Comparison of ENCODE assay signal across 11 cellular contexts in the genomic region with DNA sequence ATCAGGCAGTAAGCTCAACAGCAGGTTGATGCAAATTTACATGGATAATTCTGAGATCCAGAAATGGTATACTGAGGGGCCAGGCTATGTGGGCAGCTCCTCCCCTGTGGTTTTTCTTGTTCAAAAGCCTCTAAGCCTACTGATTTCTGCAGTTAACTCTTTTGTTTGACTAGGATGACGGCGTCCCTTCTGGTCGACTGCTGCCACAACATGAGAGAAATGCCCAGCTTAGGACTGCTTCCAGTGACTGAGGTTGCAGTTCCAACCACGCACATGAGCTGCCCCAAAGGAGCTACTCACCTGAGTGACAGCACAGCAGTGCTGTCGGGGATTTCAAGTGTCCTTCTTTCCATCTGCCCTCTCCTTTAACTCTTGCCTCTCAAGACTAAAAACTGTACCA.
A peak's percentile ranks its signal among the peaks of the same experiment; 100 is the strongest.
DNase-seq lines count a peak whose midpoint lies in the region; ATAC-seq, FAIRE-seq and TF ChIP-seq lines count a peak whose summit lies in the region.
"Had no signal": no experiment of that assay in that cellular context is flagged by ENCODE, and none has a peak within 500 bp of the region (broad histone marks: within the 10 kb centered on the region; RNA-seq: fewer than 3 reads in every experiment).

No MANE protein-coding gene starts in this region.

- H3K27ac Mint-ChIP-seq in MCF 10A (ENCODE audit: low read depth, unreplicated experiment) (no peak overlapping the region), CD14-positive monocyte (no peak overlapping the region)

- H3K79me2 ChIP-seq in mammary epithelial cell (ENCODE audit: insufficient read depth, low read length) = no peaks in the 10 kb centered on the region
- no peaks in the 10 kb centered on the region for H3K79me2 ChIP-seq in PC-9 (ENCODE audit: low read depth)

- BruUV-seq in mammary epithelial cell (replicated peaks; lab: Mats Ljungman, UMichigan) = no TSS peak
- BruUV-seq in MCF 10A (replicated peaks; lab: Mats Ljungman, UMichigan) = no TSS peak
- no TSS peak for BruUV-seq in PC-9 (replicated peaks; lab: Mats Ljungman, UMichigan)

- H3K9ac ChIP-seq in mammary epithelial cell (ENCODE audit: insufficient read depth, low read length) = no peak overlapping the region

- H3K9me3 ChIP-seq in mammary epithelial cell (replicated peaks; ENCODE audit: insufficient read depth, low read length) (no peaks in the 10 kb centered on the region), PC-9 (ENCODE audit: insufficient read depth, low read depth) (no peaks in the 10 kb centered on the region)
- H3K9me3 ChIP-seq: suprapubic skin had no signal

- H3K9me3 Mint-ChIP-seq in MCF 10A (ENCODE audit: unreplicated experiment) = peaks cover 4% of the 10 kb centered on the region
- no peaks in the 10 kb centered on the region for H3K9me3 Mint-ChIP-seq in CD14-positive monocyte

- in situ Hi-C loops in mammary epithelial cell (cut with MboI; ENCODE audit: low sequenced_read_pairs in 2 of 2) = no loop called here

- no peaks in the 10 kb centered on the region for H3K4me1 Mint-ChIP-seq in MCF 10A (ENCODE audit: insufficient read depth, unreplicated experiment)
- no peaks in the 10 kb centered on the region for H3K4me1 Mint-ChIP-seq in CD14-positive monocyte

- H3K4me3 Mint-ChIP-seq in MCF 10A (ENCODE audit: unreplicated experiment) = no peak overlapping the region
- no peak overlapping the region for H3K4me3 Mint-ChIP-seq in CD14-positive monocyte

- H3K36me3 ChIP-seq in mammary epithelial cell (ENCODE audit: insufficient read depth, low read length) (no peaks in the 10 kb centered on the region), PC-9 (ENCODE audit: low read depth) (no peaks in the 10 kb centered on the region)
- H3K36me3 ChIP-seq: suprapubic skin had no signal

- H2AFZ ChIP-seq in mammary epithelial cell (ENCODE audit: low read depth, low read length) (no peak overlapping the region), PC-9 (no peak overlapping the region)

- ATAC-seq in GM21423 (IDR thresholded peaks at IDR 0.05; ENCODE audit: unreplicated experiment) = no peak

- 0 out of 2 replicates have a peak, but pooled peaks cover 4% of the 10 kb centered on the region for H3K9me2 ChIP-seq in PC-9 (ENCODE audit: insufficient read depth)

- CTCF ChIA-PET in mammary epithelial cell (lab: Charles Lee; ENCODE audit: low non-redundant PET) (no interaction called here), MCF 10A (lab: Yijun Ruan, JAX) (interaction anchor here (0.7 to 0.9 kb wide), 2 partner anchors 19 to 183 kb away, joined by 3 read pairs; no protein-coding TSS in a partner anchor), PC-9 (lab: Charles Lee) (interaction anchor here (0.7 kb wide), 1 partner anchor 355 kb away, joined by 3 read pairs; no protein-coding TSS in a partner anchor)

- WGBS in mammary epithelial cell (ENCODE audit: low coverage, missing lambda C conversion rate) = 75% methylated on average over 5 of the region's 5 CpGs

- H3K4me1 ChIP-seq in mammary epithelial cell (ENCODE audit: insufficient read depth, low read length) (peaks cover 4% of the 10 kb centered on the region), PC-9 (replicated peaks; ENCODE audit: insufficient read depth) (no peaks in the 10 kb centered on the region)
- H3K4me1 ChIP-seq: suprapubic skin had no signal

- no peaks in the 10 kb centered on the region for H3K36me3 Mint-ChIP-seq in MCF 10A (ENCODE audit: insufficient read depth, unreplicated experiment)
- H3K36me3 Mint-ChIP-seq in CD14-positive monocyte = no peaks in the 10 kb centered on the region

- intact Hi-C loops in mammary epithelial cell (cut with micrococcal nuclease) = no loop called here
- intact Hi-C loops in MCF 10A (cut with micrococcal nuclease) = no loop called here
- intact Hi-C loops in PC-9 (cut with micrococcal nuclease; ENCODE audit: unreplicated experiment) = no loop called here
- intact Hi-C loops in CD14-positive monocyte (cut with micrococcal nuclease) = no loop called here

- no peak overlapping the region for H3K27ac ChIP-seq in mammary epithelial cell (ENCODE audit: insufficient read depth, low read depth, low read length)
- H3K27ac ChIP-seq in PC-9 = no peak overlapping the region
- H3K27ac ChIP-seq: suprapubic skin had no signal

- DNase-seq in mammary epithelial cell (peak; percentile 25), MCF 10A (ENCODE audit: unreplicated experiment) (no peak), PC-9 (no peak), iPS DF 19.7 (ENCODE audit: low read depth, low spot score) (peak; percentile 57), SKM-1 treated with dmso at 0.1 percent for 144 hours (lab: John Stamatoyannopoulos, UW; ENCODE audit: unreplicated experiment) (no peak), CD14-positive monocyte (ENCODE audit: low spot score) (no peak), HTR-8/SVneo (ENCODE audit: insufficient read length, low spot score) (no peak)
- DNase-seq: activated CD4-positive, alpha-beta T cell treated with anti-CD3 and anti-CD28 coated beads, Interleukin-2, amount 50 U/mL, for 4 hours; activated naive CD4-positive, alpha-beta T cell treated with Interleukin-2 at 50 U/mL for 16 hours had no signal

- H3K4me3 ChIP-seq in mammary epithelial cell (replicated peaks in 1 of 3; ENCODE audit: insufficient read depth in 1 of 3, low read depth in 2 of 3, low read length in 3 of 3) (no peak overlapping the region), PC-9 (no peak overlapping the region)
- H3K4me3 ChIP-seq: suprapubic skin had no signal

- H3K27me3 Mint-ChIP-seq in MCF 10A (ENCODE audit: insufficient read depth, unreplicated experiment) (no peaks in the 10 kb centered on the region), CD14-positive monocyte (ENCODE audit: low read depth in 3 of 3) (peaks cover 0 to 2% (median 0%) of the 10 kb centered on the region in 3 donors)

- POLR2A ChIA-PET in MCF 10A (lab: Yijun Ruan, JAX) = no interaction called here
- POLR2A ChIA-PET in PC-9 (lab: Charles Lee; ENCODE audit: unreplicated experiment) = no interaction called here

- no peak for TF ChIP-seq CTCF in mammary epithelial cell (conservative IDR thresholded peaks at IDR 0.05 in 1 of 2, IDR thresholded peaks at IDR 0.05 in 1 of 2; ENCODE audit: extremely low read depth in 1 of 2, insufficient read depth in 1 of 2, low read depth in 1 of 2, low read length in 2 of 2)
- TF ChIP-seq CTCF in MCF 10A (IDR thresholded peaks at IDR 0.05; ENCODE audit: unreplicated experiment) = no peak
- peak; percentile 30; the same call in 1 of the 2 replicates for TF ChIP-seq CTCF in PC-9 (conservative IDR thresholded peaks at IDR 0.05)
- TF ChIP-seq CTCF in CD14-positive monocyte (IDR thresholded peaks at IDR 0.05) = no peak

- H3K27me3 ChIP-seq in mammary epithelial cell (ENCODE audit: insufficient read depth, low read length) (no peaks in the 10 kb centered on the region), PC-9 (ENCODE audit: insufficient read depth, low read depth) (no peaks in the 10 kb centered on the region)
- H3K27me3 ChIP-seq: suprapubic skin had no signal

- no peak overlapping the region for H3K4me2 ChIP-seq in mammary epithelial cell (ENCODE audit: insufficient read depth, low read depth, low read length)
- H3K4me2 ChIP-seq in PC-9 = no peak overlapping the region

- FAIRE-seq in HTR-8/SVneo (lab: Jason Lieb, UNC) = no peak

- H4K20me1 ChIP-seq in mammary epithelial cell (ENCODE audit: insufficient read depth, low read length) (no peaks in the 10 kb centered on the region), PC-9 (ENCODE audit: insufficient read depth) (no peaks in the 10 kb centered on the region)

- H3F3A ChIP-seq in PC-9 (ENCODE audit: insufficient read depth, low read depth) = no peaks in the 10 kb centered on the region

- dilution Hi-C loops in mammary epithelial cell (cut with HindIII; ENCODE audit: low sequenced_read_pairs) = no loop called here

Comparison
In these comparisons a context has a peak if more than half of its experiments do, and no peak if none do; other contexts are left out.
1. DNase-seq: peak in mammary epithelial cell (single experiment) and iPS DF 19.7 (single experiment); none in MCF 10A (single experiment), PC-9 (0 of 2), SKM-1 treated with dmso at 0.1 percent for 144 hours (single experiment), CD14-positive monocyte (single experiment) and HTR-8/SVneo (single experiment).